Comparison of ENCODE assay signal across 8 cellular contexts in the genomic region with DNA sequence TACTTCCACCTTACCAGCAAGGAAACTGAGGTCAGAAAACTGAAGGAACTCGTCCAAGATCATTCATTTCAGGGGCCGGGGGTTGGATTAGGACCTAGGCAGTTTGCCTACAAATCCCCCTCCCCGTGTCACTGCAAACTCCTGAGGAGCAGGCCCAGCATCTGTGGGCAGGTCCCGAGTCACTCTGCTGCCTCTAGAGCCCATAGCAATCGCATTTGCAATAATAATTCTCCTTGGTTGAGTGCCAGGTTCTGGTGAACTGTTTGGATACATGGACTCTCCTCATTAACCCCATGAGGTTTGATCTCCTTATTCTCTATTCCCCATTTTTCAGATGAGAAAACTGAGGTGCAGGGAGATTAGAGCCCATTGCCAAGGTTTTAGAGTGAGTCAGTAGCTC. TPM values are rescaled to one million over a fixed set of nuclear protein-coding genes. Genes with fewer than 3 reads are reported as not detected.
DNase-seq lines count a peak whose midpoint lies in the region; ATAC-seq, FAIRE-seq and TF ChIP-seq lines count a peak whose summit lies in the region.

No MANE protein-coding gene starts in this region.

- intact Hi-C loops in Panc1 (cut with micrococcal nuclease; ENCODE audit: unreplicated experiment), result no loop called here
- intact Hi-C loops in endothelial cell of umbilical vein (cut with micrococcal nuclease), result no loop called here

- H3K9me3 ChIP-seq in Panc1 (ENCODE audit: control insufficient read depth, insufficient read depth, low read depth, low read length) (no peaks in the 10 kb centered on the region), endothelial cell of umbilical vein (replicated peaks; ENCODE audit: control insufficient read depth, insufficient read depth, low read length) (no peaks in the 10 kb centered on the region), neutrophil (no peaks in the 10 kb centered on the region)

- peak overlapping the region; percentile 70 for H3K27ac ChIP-seq in Panc1 (ENCODE audit: low read length)
- no peak overlapping the region for H3K27ac ChIP-seq in endothelial cell of umbilical vein (ENCODE audit: insufficient read depth, low read depth, low read length)
- no peak overlapping the region for H3K27ac ChIP-seq in neutrophil

- H3K9ac ChIP-seq in endothelial cell of umbilical vein (replicated peaks; ENCODE audit: extremely low read depth, insufficient read depth, low read length), result peak overlapping the region; percentile 71

- POLR2A ChIA-PET in Panc1 (lab: Charles Lee) (no interaction called here), endothelial cell of umbilical vein (lab: Charles Lee) (no interaction called here)

- DNase-seq in NCI-H2196 (lab: John Stamatoyannopoulos, UW; ENCODE audit: unreplicated experiment) (peak; percentile 44), NCI-H2196 treated with DMSO at 0.1 percent for 48 hours (lab: John Stamatoyannopoulos, UW; ENCODE audit: unreplicated experiment) (no peak), Panc1 (ENCODE audit: low read depth, low spot score) (no peak), endothelial cell of umbilical vein (ENCODE audit: low read depth, low spot score) (no peak), GM19239 (ENCODE audit: insufficient read length, low spot score) (no peak)

- peaks cover 8% of the 10 kb centered on the region for H3K36me3 ChIP-seq in Panc1 (ENCODE audit: control insufficient read depth, insufficient read depth, low read length)
- peaks cover 3 to 6% of the 10 kb centered on the region in 2 experiments for H3K36me3 ChIP-seq in endothelial cell of umbilical vein (ENCODE audit: control insufficient read depth in 2 of 2, extremely low read depth in 1 of 2, insufficient read depth in 2 of 2, low read length in 2 of 2)
- peaks cover 36% of the 10 kb centered on the region for H3K36me3 ChIP-seq in neutrophil

- in situ Hi-C loops in Panc1 (cut with HindIII; ENCODE audit: low pct_unique_long_range_greater_than_20kb, low sequenced_read_pairs), result no loop called here

- TF ChIP-seq CTCF in Panc1 (IDR thresholded peaks at IDR 0.05) (no peak), endothelial cell of umbilical vein (IDR thresholded peaks at IDR 0.05; ENCODE audit: extremely low read depth in 1 of 2, insufficient read depth in 1 of 2, low read depth in 1 of 2, low read length in 2 of 2) (no peak), neutrophil (IDR thresholded peaks at IDR 0.05) (no peak)

- CTCF ChIA-PET in Panc1 (lab: Charles Lee) (no interaction called here), endothelial cell of umbilical vein (lab: Charles Lee) (no interaction called here)

- H3K4me3 ChIP-seq in Panc1 (ENCODE audit: low read depth in 2 of 2, low read length in 2 of 2) (peak overlapping the region; percentile 73 to 74), endothelial cell of umbilical vein (replicated peaks in 1 of 3; ENCODE audit: insufficient read depth in 1 of 3, low read depth in 1 of 3, low read length in 3 of 3) (peak overlapping the region; percentile 80 to 87 (median 86)), neutrophil (ENCODE audit: low read depth in 1 of 2, low read length in 1 of 2) (peak overlapping the region; percentile 72 to 93)

- ATAC-seq in Panc1 (no peak), HG02840 (IDR thresholded peaks at IDR 0.05; ENCODE audit: low FRiP score, unreplicated experiment) (no peak), HG02678 (IDR thresholded peaks at IDR 0.05; ENCODE audit: unreplicated experiment) (no peak)

- dilution Hi-C loops in endothelial cell of umbilical vein (cut with MboI; ENCODE audit: extremely low pct_ligation_motif_present, low sequenced_read_pairs), result no loop called here

- H2AFZ ChIP-seq in endothelial cell of umbilical vein (ENCODE audit: low read depth, low read length), result no peak overlapping the region

- H3K4me2 ChIP-seq in endothelial cell of umbilical vein (ENCODE audit: insufficient read depth, low read length), result peak overlapping the region; percentile 95

- H3K4me1 ChIP-seq in Panc1 (ENCODE audit: control insufficient read depth, insufficient read depth, low read length), result 0 out of 2 replicates have a peak, but pooled peaks cover 4% of the 10 kb centered on the region
- peaks cover 9% of the 10 kb centered on the region for H3K4me1 ChIP-seq in endothelial cell of umbilical vein (ENCODE audit: control insufficient read depth, extremely low read depth, insufficient read depth, low read length)
- peaks cover 13 to 21% of the 10 kb centered on the region in 2 experiments for H3K4me1 ChIP-seq in neutrophil (ENCODE audit: control insufficient read depth in 1 of 2, insufficient read depth in 1 of 2, low read depth in 1 of 2, low read length in 1 of 2)

- no peaks in the 10 kb centered on the region for H4K20me1 ChIP-seq in endothelial cell of umbilical vein (replicated peaks; ENCODE audit: control insufficient read depth, extremely low read depth, insufficient read depth, low read length)

- no peaks in the 10 kb centered on the region for H3K9me1 ChIP-seq in endothelial cell of umbilical vein (replicated peaks; ENCODE audit: control insufficient read depth, extremely low read depth, insufficient read depth, low read length)

- FAIRE-seq in endothelial cell of umbilical vein (lab: Jason Lieb, UNC), result peak; percentile 52
- FAIRE-seq in GM19239 (lab: Jason Lieb, UNC), result no peak

- no peak for TF ChIP-seq POLR2A in endothelial cell of umbilical vein (IDR thresholded peaks at IDR 0.05; ENCODE audit: low read depth, low read length)

- peaks cover 15% of the 10 kb centered on the region for H3K79me2 ChIP-seq in endothelial cell of umbilical vein (ENCODE audit: control insufficient read depth, insufficient read depth, low read length)

- no peaks in the 10 kb centered on the region for H3K27me3 ChIP-seq in Panc1 (ENCODE audit: control insufficient read depth, insufficient read depth, low read length)
- no peaks in the 10 kb centered on the region for H3K27me3 ChIP-seq in endothelial cell of umbilical vein (ENCODE audit: control insufficient read depth in 2 of 2, insufficient read depth in 2 of 2, low read length in 2 of 2)
- no peaks in the 10 kb centered on the region for H3K27me3 ChIP-seq in neutrophil

- BruUV-seq in Panc1 (replicated peaks; lab: Mats Ljungman, UMichigan), result no TSS peak
- BruUV-seq in endothelial cell of umbilical vein (replicated peaks; lab: Mats Ljungman, UMichigan), result TSS peak; percentile 25

TF ChIP-seq in endothelial cell of umbilical vein, 7 proteins besides CTCF, POLR2A, EP300 and RAD21:
- TF ChIP-seq FOS (IDR thresholded peaks at IDR 0.05; ENCODE audit: borderline replicate concordance, insufficient read depth, low read length), result no peak
- no peak for TF ChIP-seq MYC (IDR thresholded peaks at IDR 0.05; ENCODE audit: low read depth, low read length)
- TF ChIP-seq JUN (IDR thresholded peaks at IDR 0.05; ENCODE audit: borderline replicate concordance, insufficient read depth, insufficient read length, low read depth), result no peak
- TF ChIP-seq EZH2 (IDR thresholded peaks at IDR 0.05; ENCODE audit: borderline replicate concordance, low read depth, low read length, severe bottlenecking), result no peak
- TF ChIP-seq, protein P1, sequence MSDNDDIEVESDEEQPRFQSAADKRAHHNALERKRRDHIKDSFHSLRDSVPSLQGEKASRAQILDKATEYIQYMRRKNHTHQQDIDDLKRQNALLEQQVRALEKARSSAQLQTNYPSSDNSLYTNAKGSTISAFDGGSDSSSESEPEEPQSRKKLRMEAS (IDR thresholded peaks at IDR 0.05; ENCODE audit: insufficient read depth, insufficient read length), result no peak
- TF ChIP-seq POLR2AphosphoS5 (IDR thresholded peaks at IDR 0.05; ENCODE audit: insufficient read depth, low read depth, low read length), result no peak
- no peak for TF ChIP-seq GATA2 (IDR thresholded peaks at IDR 0.05; ENCODE audit: insufficient read depth, insufficient read length, low read depth, low read length)

RNA-seq across cellular contexts. Expression of a gene that starts 0.9 kb away (rescaled TPM):
- 102 TPM for total RNA-seq in Panc1 (2021; ENCODE audit: unreplicated experiment)
- polyA plus RNA-seq in Panc1 (2012; ENCODE audit: insufficient read length), result 114 TPM
- 97.4 and 98.1 TPM in 2 replicates for total RNA-seq in endothelial cell of umbilical vein
- polyA plus RNA-seq in endothelial cell of umbilical vein, result 115 and 129 TPM in 2 replicates
- 80.4 and 106 TPM in 2 replicates for polyA plus RNA-seq in endothelial cell of umbilical vein (2011; cell fraction: cytosol; rRNA removed)
- polyA plus RNA-seq in endothelial cell of umbilical vein (2011; cell fraction: nucleus; rRNA removed), result 57.1 and 64.3 TPM in 2 replicates
- 56.8 and 68.7 TPM in 2 replicates for polyA plus RNA-seq in endothelial cell of umbilical vein (2012)
- polyA minus RNA-seq in endothelial cell of umbilical vein, result 22.2 and 28.5 TPM in 2 replicates
- 39.6 TPM for polyA minus RNA-seq in endothelial cell of umbilical vein (2011; cell fraction: cytosol; rRNA and poly(A)+ RNA removed)
- 11.3 and 16.6 TPM in 2 replicates for polyA minus RNA-seq in endothelial cell of umbilical vein (2011; cell fraction: nucleus; rRNA and poly(A)+ RNA removed)

RNA-seq across cellular contexts. Expression of a gene that starts 8.3 kb away (rescaled TPM):
- total RNA-seq in Panc1 (2021; ENCODE audit: unreplicated experiment) (379 TPM), endothelial cell of umbilical vein (351 and 364 TPM in 2 replicates)
- polyA plus RNA-seq in Panc1 (2012; ENCODE audit: insufficient read length), result 631 TPM
- 839 and 1,226 TPM in 2 replicates for polyA plus RNA-seq in endothelial cell of umbilical vein
- polyA plus RNA-seq in endothelial cell of umbilical vein (2011; cell fraction: cytosol; rRNA removed), result 1,164 and 1,424 TPM in 2 replicates
- polyA plus RNA-seq in endothelial cell of umbilical vein (2011; cell fraction: nucleus; rRNA removed), result 366 and 439 TPM in 2 replicates
- polyA plus RNA-seq in endothelial cell of umbilical vein (2012), result 737 and 963 TPM in 2 replicates
- polyA minus RNA-seq in endothelial cell of umbilical vein, result 190 and 222 TPM in 2 replicates
- 69.3 TPM for polyA minus RNA-seq in endothelial cell of umbilical vein (2011; cell fraction: cytosol; rRNA and poly(A)+ RNA removed)
- polyA minus RNA-seq in endothelial cell of umbilical vein (2011; cell fraction: nucleus; rRNA and poly(A)+ RNA removed), result 23.9 and 25.1 TPM in 2 replicates

RNA-seq across cellular contexts. Expression of a gene that starts 17.1 kb away (rescaled TPM):
- total RNA-seq in Panc1 (2021; ENCODE audit: unreplicated experiment) (29.2 TPM), endothelial cell of umbilical vein (25.8 and 26.9 TPM in 2 replicates)
- polyA plus RNA-seq in Panc1 (2012; ENCODE audit: insufficient read length), result 33.3 TPM
- polyA plus RNA-seq in endothelial cell of umbilical vein, result 33.3 and 47.5 TPM in 2 replicates
- polyA plus RNA-seq in endothelial cell of umbilical vein (2011; cell fraction: cytosol; rRNA removed), result 22.7 and 30.7 TPM in 2 replicates
- polyA plus RNA-seq in endothelial cell of umbilical vein (2011; cell fraction: nucleus; rRNA removed), result 37.8 and 44.3 TPM in 2 replicates
- polyA plus RNA-seq in endothelial cell of umbilical vein (2012), result 16.0 and 20.6 TPM in 2 replicates
- 13.5 and 16.9 TPM in 2 replicates for polyA minus RNA-seq in endothelial cell of umbilical vein
- polyA minus RNA-seq in endothelial cell of umbilical vein (2011; cell fraction: cytosol; rRNA and poly(A)+ RNA removed), result 8.6 TPM
- 16.0 and 23.8 TPM in 2 replicates for polyA minus RNA-seq in endothelial cell of umbilical vein (2011; cell fraction: nucleus; rRNA and poly(A)+ RNA removed)
